In the genomic region with DNA sequence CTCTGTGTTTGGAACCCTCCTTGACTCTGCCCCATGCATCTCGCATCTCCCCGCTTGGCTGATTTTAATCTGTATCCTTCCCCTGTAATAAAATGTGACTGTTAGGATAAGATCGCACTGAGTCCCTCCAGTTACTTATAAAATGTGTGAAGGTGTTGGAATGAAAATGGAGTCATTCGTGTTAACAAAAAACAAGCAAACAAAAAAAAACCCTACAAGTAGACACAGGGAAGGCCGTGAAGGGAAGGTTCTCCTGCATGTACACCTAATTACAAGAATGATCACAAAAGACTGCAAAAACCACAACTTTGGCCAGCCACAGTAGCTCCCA, we compare ENCODE assay signal across 14 cellular contexts.
"Had no signal": no experiment of that assay in that cellular context is flagged by ENCODE, and none has a peak within 500 bp of the region (broad histone marks: within the 10 kb centered on the region; RNA-seq: fewer than 3 reads in every experiment).

No MANE protein-coding gene starts in this region.

- H3K4me1 ChIP-seq: neural progenitor cell had no signal

- H3K9me3 Mint-ChIP-seq: activated naive CD4-positive, alpha-beta T cell treated with anti-CD3 and anti-CD28 coated beads for 36 hours; activated naive CD8-positive, alpha-beta T cell treated with anti-CD3 and anti-CD28 coated beads, Interleukin-2, amount 50 U/mL, for 24 hours; activated T-helper 17 cell treated with anti-CD3 and anti-CD28 coated beads, Interleukin-2, amount 50 U/mL, for 72 hours; neural progenitor cell; stimulated activated naive B cell treated with anti-CD40 and anti-IgM and Interleukin-4, amounts not matched to agents 10 μg/mL and 1 μg/mL and 100 μg/mL, for 72 hours had no signal

- H3K4me1 Mint-ChIP-seq: activated naive CD8-positive, alpha-beta T cell treated with anti-CD3 and anti-CD28 coated beads, Interleukin-2, amount 50 U/mL, for 24 hours; activated T-helper 17 cell treated with anti-CD3 and anti-CD28 coated beads, Interleukin-2, amount 50 U/mL, for 72 hours; neural progenitor cell; stimulated activated naive B cell treated with anti-CD40 and anti-IgM and Interleukin-4, amounts not matched to agents 10 μg/mL and 1 μg/mL and 100 μg/mL, for 72 hours had no signal

- H3K27me3 ChIP-seq: gastrocnemius medialis, neural progenitor cell, ovary, upper lobe of left lung had no signal

- H3K4me3 Mint-ChIP-seq: activated naive CD4-positive, alpha-beta T cell treated with anti-CD3 and anti-CD28 coated beads for 36 hours; activated naive CD8-positive, alpha-beta T cell treated with anti-CD3 and anti-CD28 coated beads, Interleukin-2, amount 50 U/mL, for 24 hours; activated T-helper 17 cell treated with anti-CD3 and anti-CD28 coated beads, Interleukin-2, amount 50 U/mL, for 72 hours; neural progenitor cell; stimulated activated naive B cell treated with anti-CD40 and anti-IgM and Interleukin-4, amounts not matched to agents 10 μg/mL and 1 μg/mL and 100 μg/mL, for 72 hours had no signal

- H3K36me3 Mint-ChIP-seq: neural progenitor cell; stimulated activated naive B cell treated with anti-CD40 and anti-IgM and Interleukin-4, amounts not matched to agents 10 μg/mL and 1 μg/mL and 100 μg/mL, for 72 hours had no signal

- H3K27ac Mint-ChIP-seq: activated naive CD4-positive, alpha-beta T cell treated with anti-CD3 and anti-CD28 coated beads for 36 hours; activated naive CD8-positive, alpha-beta T cell treated with anti-CD3 and anti-CD28 coated beads, Interleukin-2, amount 50 U/mL, for 24 hours; activated T-helper 17 cell treated with anti-CD3 and anti-CD28 coated beads, Interleukin-2, amount 50 U/mL, for 72 hours; neural progenitor cell; stimulated activated naive B cell treated with anti-CD40 and anti-IgM and Interleukin-4, amounts not matched to agents 10 μg/mL and 1 μg/mL and 100 μg/mL, for 72 hours had no signal

- H3K27ac ChIP-seq: gastrocnemius medialis, neural progenitor cell, ovary had no signal

- H3K9me3 ChIP-seq: gastrocnemius medialis, ovary, upper lobe of left lung had no signal

- DNase-seq: activated CD4-positive, alpha-beta T cell treated with anti-CD3 and anti-CD28 coated beads, Interleukin-2, amount 50 U/mL, for 48 hours; activated naive CD4-positive, alpha-beta T cell treated with anti-CD3 and anti-CD28 coated beads for 36 hours; activated naive CD8-positive, alpha-beta T cell treated with anti-CD3 and anti-CD28 coated beads, Interleukin-2, amount 50 U/mL, for 24 hours; gastrocnemius medialis; left ventricle myocardium superior; mesendoderm; ovary; stimulated activated CD4-positive, alpha-beta T cell treated with anti-CD3 and anti-CD28 coated beads, Interleukin-15, amount 100 ng/mL, for 24 hours; stimulated activated CD4-positive, alpha-beta T cell treated with anti-CD3 and anti-CD28 coated beads, Interleukin-4, amount 100 ng/mL, for 1 hour; stimulated activated naive B cell treated with anti-CD40 and anti-IgM and Interleukin-4, amounts not matched to agents 10 μg/mL and 1 μg/mL and 100 μg/mL, for 72 hours; substantia nigra; upper lobe of left lung had no signal

- ATAC-seq: activated naive CD8-positive, alpha-beta T cell treated with anti-CD3 and anti-CD28 coated beads, Interleukin-2, amount 50 U/mL, for 24 hours; activated T-helper 17 cell treated with anti-CD3 and anti-CD28 coated beads, Interleukin-2, amount 50 U/mL, for 72 hours; gastrocnemius medialis; stimulated activated naive B cell treated with anti-CD40 and anti-IgM and Interleukin-4, amounts not matched to agents 10 μg/mL and 1 μg/mL and 100 μg/mL, for 72 hours had no signal

- H3K27me3 Mint-ChIP-seq: activated naive CD8-positive, alpha-beta T cell treated with anti-CD3 and anti-CD28 coated beads, Interleukin-2, amount 50 U/mL, for 24 hours; activated T-helper 17 cell treated with anti-CD3 and anti-CD28 coated beads, Interleukin-2, amount 50 U/mL, for 72 hours; stimulated activated naive B cell treated with anti-CD40 and anti-IgM and Interleukin-4, amounts not matched to agents 10 μg/mL and 1 μg/mL and 100 μg/mL, for 72 hours had no signal

- H3K36me3 ChIP-seq: gastrocnemius medialis, neural progenitor cell, ovary, upper lobe of left lung had no signal

- H3K4me3 ChIP-seq: gastrocnemius medialis, neural progenitor cell, ovary, upper lobe of left lung had no signal
